Comparison of ENCODE assay signal across 11 cellular contexts in the genomic region with DNA sequence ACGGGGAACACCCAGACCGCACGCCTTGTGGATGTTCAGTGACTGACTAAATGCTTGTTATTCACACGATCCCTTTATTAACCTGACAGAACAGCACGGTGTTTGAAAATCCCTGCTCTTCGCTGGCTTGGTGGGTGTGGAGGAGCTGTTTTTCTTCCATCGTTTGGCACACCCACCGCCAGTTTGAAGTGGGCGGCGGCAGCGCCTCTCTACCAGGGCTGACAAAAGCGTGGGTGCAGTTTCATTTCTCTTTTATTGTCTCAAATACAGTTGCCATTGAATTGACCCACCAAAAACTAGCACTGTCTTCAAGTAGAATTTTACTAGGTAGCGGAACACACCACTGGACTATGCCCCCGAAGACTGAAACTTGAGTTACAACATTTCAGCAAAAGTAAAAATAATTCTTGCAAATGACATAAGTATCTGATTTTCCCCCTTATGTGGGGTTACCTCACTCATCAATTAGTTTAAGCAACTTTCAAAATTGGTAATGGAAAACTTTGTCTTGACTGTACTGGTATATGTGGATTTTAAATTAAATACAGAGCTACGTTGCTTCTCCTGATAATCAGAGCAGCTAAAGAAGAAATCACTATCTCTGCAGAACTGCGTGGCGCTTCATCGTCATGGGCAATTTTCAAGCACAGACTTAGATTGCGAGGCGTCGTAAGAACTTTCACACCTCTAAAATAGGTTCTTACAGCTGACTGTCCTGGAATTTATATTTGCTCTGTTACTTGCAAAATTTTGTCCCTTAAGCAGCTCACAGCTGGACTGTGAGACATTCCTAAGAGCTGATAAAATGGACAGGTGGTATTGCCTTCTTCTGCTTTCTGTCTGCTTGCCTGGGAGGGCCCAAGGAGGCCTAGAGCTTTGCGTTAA.
DNase-seq lines count a peak whose midpoint lies in the region; ATAC-seq and TF ChIP-seq lines count a peak whose summit lies in the region.
"Had no signal": no experiment of that assay in that cellular context is flagged by ENCODE, and none has a peak within 500 bp of the region (broad histone marks: within the 10 kb centered on the region; RNA-seq: fewer than 3 reads in every experiment).

No MANE protein-coding gene starts in this region.

- no peak for TF ChIP-seq CTCF in GM12865 (IDR thresholded peaks at IDR 0.05; ENCODE audit: insufficient read depth, low read depth, low read length, missing control alignments)

- intact Hi-C loops in activated T-helper 1 cell treated with anti-CD3 and anti-CD28 coated beads, Interleukin-12 subunit alpha, Interleukin-12 subunit beta, Interleukin-2, Interleukin-4 antibody, amounts not matched to agents 30 ng/mL and 10 ng/mL and 1 ng/mL, durations not matched to agents 14 hours and 24 hours and 36 hours (cut with micrococcal nuclease), result loop anchor here (1.0 kb wide), 2 partner anchors 12 to 13 kb away; no protein-coding TSS in a partner anchor

- peak overlapping the region; percentile 75 for H3K27ac Mint-ChIP-seq in activated T-helper 1 cell treated with anti-CD3 and anti-CD28 coated beads, Interleukin-12 subunit alpha, Interleukin-12 subunit beta, Interleukin-2, Interleukin-4 antibody, amounts not matched to agents 30 ng/mL and 10 ng/mL and 1 ng/mL, durations not matched to agents 14 hours and 24 hours and 36 hours

- no peak overlapping the region for H3K4me2 ChIP-seq in neuronal stem cell (ENCODE audit: insufficient read depth, low read length, poor library complexity, severe bottlenecking)

- H3K27me3 ChIP-seq in neuronal stem cell (ENCODE audit: control insufficient read depth in 3 of 3, insufficient read depth in 3 of 3, low read depth in 1 of 3, low read length in 3 of 3), result no peaks in the 10 kb centered on the region

- no peak overlapping the region for H2BK15ac ChIP-seq in neuronal stem cell (ENCODE audit: low read length)

- H3K36me3 Mint-ChIP-seq in activated T-helper 1 cell treated with anti-CD3 and anti-CD28 coated beads, Interleukin-12 subunit alpha, Interleukin-12 subunit beta, Interleukin-2, Interleukin-4 antibody, amounts not matched to agents 30 ng/mL and 10 ng/mL and 1 ng/mL, durations not matched to agents 14 hours and 24 hours and 36 hours (ENCODE audit: low read depth), result peaks cover 22% of the 10 kb centered on the region
- H3K36me3 Mint-ChIP-seq: immature natural killer cell had no signal

- H3K27ac ChIP-seq in neuronal stem cell (replicated peaks; ENCODE audit: low read length), result peak overlapping the region; percentile 65

- H2BK12ac ChIP-seq in neuronal stem cell (ENCODE audit: low read length), result no peak overlapping the region

- ATAC-seq in HG03060 (IDR thresholded peaks at IDR 0.05; ENCODE audit: low read depth, unreplicated experiment), result peak; percentile 76

- DNase-seq in GM12865 (ENCODE audit: low read depth), result peak; percentile 24
- no peak for DNase-seq in activated T-helper 1 cell treated with anti-CD3 and anti-CD28 coated beads, Interleukin-12 subunit alpha, Interleukin-12 subunit beta, Interleukin-2, Interleukin-4 antibody, amounts not matched to agents 30 ng/mL and 10 ng/mL and 1 ng/mL, durations not matched to agents 14 hours and 24 hours and 36 hours (ENCODE audit: low spot score)
- DNase-seq in neuronal stem cell (ENCODE audit: low spot score), result no peak
- no peak for DNase-seq in HK-2 (ENCODE audit: unreplicated experiment)
- DNase-seq in HuH-7.5 (ENCODE audit: low spot score), result no peak
- no peak for DNase-seq in HT-29 (ENCODE audit: low spot score)
- DNase-seq in GDM1 (lab: John Stamatoyannopoulos, UW), result no peak
- DNase-seq: DND-41, immature natural killer cell, NCI-H510A treated with DMSO at 0.1 percent for 48 hours had no signal

- no peak overlapping the region for H4K91ac ChIP-seq in neuronal stem cell (ENCODE audit: low read depth, low read length, poor library complexity)

- H4K8ac ChIP-seq in neuronal stem cell (ENCODE audit: low read depth, low read length), result no peak overlapping the region

- H3K27me3 Mint-ChIP-seq in activated T-helper 1 cell treated with anti-CD3 and anti-CD28 coated beads, Interleukin-12 subunit alpha, Interleukin-12 subunit beta, Interleukin-2, Interleukin-4 antibody, amounts not matched to agents 30 ng/mL and 10 ng/mL and 1 ng/mL, durations not matched to agents 14 hours and 24 hours and 36 hours (ENCODE audit: insufficient read depth), result no peaks in the 10 kb centered on the region

- H3K36me3 ChIP-seq in neuronal stem cell (replicated peaks in 1 of 2; ENCODE audit: control insufficient read depth in 2 of 2, insufficient read depth in 2 of 2, low read length in 2 of 2), result no peaks in the 10 kb centered on the region

- no peak overlapping the region for H3K4me3 ChIP-seq in GM12865 (ENCODE audit: low read depth, low read length)
- H3K4me3 ChIP-seq in neuronal stem cell (ENCODE audit: low read length in 2 of 2), result no peak overlapping the region

- no peak overlapping the region for H3K4ac ChIP-seq in neuronal stem cell (ENCODE audit: low read length)

- peak overlapping the region; percentile 83 for H2AFZ ChIP-seq in neuronal stem cell (ENCODE audit: low read length)

- H2BK5ac ChIP-seq in neuronal stem cell (ENCODE audit: low read length), result no peak overlapping the region

- H3K4me1 ChIP-seq in neuronal stem cell (ENCODE audit: control insufficient read depth in 2 of 2, insufficient read depth in 1 of 2, low read depth in 1 of 2, low read length in 2 of 2), result peaks cover 9 to 10% of the 10 kb centered on the region in 2 donors

- no peak overlapping the region for H3K18ac ChIP-seq in neuronal stem cell (ENCODE audit: low read length)

- no peak overlapping the region for H2AK5ac ChIP-seq in neuronal stem cell (ENCODE audit: low read depth, low read length)

- H3K23ac ChIP-seq in neuronal stem cell (ENCODE audit: low read depth, low read length, poor library complexity), result no peak overlapping the region

- H3K79me1 ChIP-seq in neuronal stem cell (ENCODE audit: low read depth, low read length), result no peaks in the 10 kb centered on the region

- peaks cover 83% of the 10 kb centered on the region for H3K4me1 Mint-ChIP-seq in activated T-helper 1 cell treated with anti-CD3 and anti-CD28 coated beads, Interleukin-12 subunit alpha, Interleukin-12 subunit beta, Interleukin-2, Interleukin-4 antibody, amounts not matched to agents 30 ng/mL and 10 ng/mL and 1 ng/mL, durations not matched to agents 14 hours and 24 hours and 36 hours (ENCODE audit: low read depth)
- H3K4me1 Mint-ChIP-seq: immature natural killer cell had no signal

- no peak overlapping the region for H3K9ac ChIP-seq in neuronal stem cell (ENCODE audit: low read depth, low read length, poor library complexity)

- H2BK120ac ChIP-seq in neuronal stem cell (ENCODE audit: low read depth, low read length), result no peak overlapping the region

- H3K14ac ChIP-seq in neuronal stem cell (ENCODE audit: low read length), result no peak overlapping the region

- H3K9me3 Mint-ChIP-seq in activated T-helper 1 cell treated with anti-CD3 and anti-CD28 coated beads, Interleukin-12 subunit alpha, Interleukin-12 subunit beta, Interleukin-2, Interleukin-4 antibody, amounts not matched to agents 30 ng/mL and 10 ng/mL and 1 ng/mL, durations not matched to agents 14 hours and 24 hours and 36 hours, result no peaks in the 10 kb centered on the region
- H3K9me3 Mint-ChIP-seq: immature natural killer cell had no signal

- H3K4me3 Mint-ChIP-seq in activated T-helper 1 cell treated with anti-CD3 and anti-CD28 coated beads, Interleukin-12 subunit alpha, Interleukin-12 subunit beta, Interleukin-2, Interleukin-4 antibody, amounts not matched to agents 30 ng/mL and 10 ng/mL and 1 ng/mL, durations not matched to agents 14 hours and 24 hours and 36 hours, result peak overlapping the region; percentile 70
- H3K4me3 Mint-ChIP-seq: immature natural killer cell had no signal

- H3K9me3 ChIP-seq in neuronal stem cell (replicated peaks in 1 of 2; ENCODE audit: control insufficient read depth in 2 of 2, insufficient read depth in 1 of 2, low read depth in 1 of 2, low read length in 2 of 2), result no peaks in the 10 kb centered on the region

- WGBS in neuronal stem cell (ENCODE audit: extremely low coverage in 2 of 2, insufficient read length in 2 of 2, insufficient replicate concordance in 1 of 2), 2 donors, result no CpG with 5 or more reads among the region's 22 CpGs
